Comparison of ENCODE assay signal across 8 cellular contexts in genomic region chr21:43106965-43107793, GRCh38. TPM values are rescaled to one million over a fixed set of nuclear protein-coding genes. Genes with fewer than 3 reads are reported as not detected.
DNase-seq lines count a peak whose midpoint lies in the region; ATAC-seq, FAIRE-seq and TF ChIP-seq lines count a peak whose summit lies in the region.
"Not testable (repeated sequence)": the region's sequence is repeated elsewhere in the genome, so short reads cannot be mapped to it uniquely, and the experiment has no call there.

U2AF1 (minus strand) TSS chr21:43107570; CDS start chr21:43107494, 76 bp downstream.

- H4K5ac ChIP-seq in H9 (ENCODE audit: insufficient read length, low read depth, low read length): not testable (repeated sequence)

- H3K79me1 ChIP-seq in H9 (ENCODE audit: insufficient read depth, low read depth, low read length, poor library complexity, severe bottlenecking): not testable (repeated sequence)

- POLR2A ChIA-PET in activated CD4-positive, alpha-beta T cell treated with anti-CD3 and anti-CD28 coated beads for 36 hours (lab: Charles Lee): not testable (repeated sequence)

- H2BK20ac ChIP-seq in H9 (ENCODE audit: low read depth, low read length, poor library complexity, severe bottlenecking): not testable (repeated sequence)

- H3K4me3 Mint-ChIP-seq in H9: peak within 1 kb of the TSS in 1 of 2 experiments; percentile 52; a peak in 3 of 5 replicates
- not testable (repeated sequence) for H3K4me3 Mint-ChIP-seq in activated CD4-positive, alpha-beta T cell treated with anti-CD3 and anti-CD28 coated beads for 36 hours
- H3K4me3 Mint-ChIP-seq in central memory CD8-positive, alpha-beta T cell: peak within 1 kb of the TSS; percentile 32

- H3K27ac ChIP-seq in H9 (ENCODE audit: insufficient read length, low read depth, low read length): not testable (repeated sequence)
- H3K27ac ChIP-seq in hepatocyte: peak within 1 kb of the TSS; percentile 81
- H3K27ac ChIP-seq in pancreas: peak within 1 kb of the TSS in 2 of 4 donors; percentile 70 to 77

- CTCF ChIA-PET in activated CD4-positive, alpha-beta T cell treated with anti-CD3 and anti-CD28 coated beads for 36 hours (lab: Charles Lee): not testable (repeated sequence)

- H3K36me3 ChIP-seq in hepatocyte (replicated peaks; ENCODE audit: insufficient read depth, low read depth); pancreas: not testable (repeated sequence)

- H3K27me3 Mint-ChIP-seq in H9 (ENCODE audit: low read depth); activated CD4-positive, alpha-beta T cell treated with anti-CD3 and anti-CD28 coated beads for 36 hours; central memory CD8-positive, alpha-beta T cell: not testable (repeated sequence)

- H3K9me2 ChIP-seq in hepatocyte (replicated peaks; ENCODE audit: insufficient read depth): not testable (repeated sequence)

- H3K9me3 Mint-ChIP-seq in H9; activated CD4-positive, alpha-beta T cell treated with anti-CD3 and anti-CD28 coated beads for 36 hours (ENCODE audit: low read depth); central memory CD8-positive, alpha-beta T cell: not testable (repeated sequence)

- not testable (repeated sequence) for H3K4me1 ChIP-seq in H9 (ENCODE audit: insufficient read depth, low read length); hepatocyte (ENCODE audit: insufficient read depth); pancreas

- not testable (repeated sequence) for H3K4me1 Mint-ChIP-seq in H9; activated CD4-positive, alpha-beta T cell treated with anti-CD3 and anti-CD28 coated beads for 36 hours; central memory CD8-positive, alpha-beta T cell

- ATAC-seq in activated CD4-positive, alpha-beta T cell treated with anti-CD3 and anti-CD28 coated beads for 36 hours: peak; percentile 71
- ATAC-seq in central memory CD8-positive, alpha-beta T cell (replicated peaks; ENCODE audit: extremely low read depth, poor library complexity, severe bottlenecking): peak; percentile 90
- peak; percentile 92 to 97 (median 94) for ATAC-seq in pancreas

- not testable (repeated sequence) for H3K36me3 Mint-ChIP-seq in H9 (ENCODE audit: insufficient read depth in 1 of 3, low read depth in 3 of 3); activated CD4-positive, alpha-beta T cell treated with anti-CD3 and anti-CD28 coated beads for 36 hours (ENCODE audit: low read depth); central memory CD8-positive, alpha-beta T cell (ENCODE audit: insufficient read depth)

- H2BK120ac ChIP-seq in H9 (ENCODE audit: low read depth, low read length, poor library complexity, severe bottlenecking): not testable (repeated sequence)

- not testable (repeated sequence) for H2BK15ac ChIP-seq in H9 (ENCODE audit: low read depth, low read length)

- H4K20me1 ChIP-seq in H9 (ENCODE audit: control insufficient read depth, insufficient read depth, insufficient read length); hepatocyte (ENCODE audit: insufficient read depth, poor library complexity, severe bottlenecking): not testable (repeated sequence)

- H3K18ac ChIP-seq in H9 (ENCODE audit: insufficient read length, low read depth, low read length): not testable (repeated sequence)

- not testable (repeated sequence) for H3K27me3 ChIP-seq in H9 (ENCODE audit: insufficient read depth, low read length); hepatocyte; pancreas

- H3K79me2 ChIP-seq in H9 (ENCODE audit: insufficient read depth, low read length); hepatocyte: not testable (repeated sequence)

- not testable (repeated sequence) for H3K56ac ChIP-seq in H9 (ENCODE audit: insufficient read length, low read depth, low read length)

- H4K91ac ChIP-seq in H9 (ENCODE audit: insufficient read length, low read depth, low read length): not testable (repeated sequence)

- not testable (repeated sequence) for H3K4ac ChIP-seq in H9 (ENCODE audit: low read depth, low read length)

- not testable (repeated sequence) for H3K23ac ChIP-seq in H9 (ENCODE audit: insufficient read length, low read depth, low read length)

- intact Hi-C loops in activated CD4-positive, alpha-beta T cell treated with anti-CD3 and anti-CD28 coated beads for 36 hours (cut with DNase I, micrococcal nuclease); pancreas (cut with DNase I): not testable (repeated sequence)

- H3K23me2 ChIP-seq in H9 (ENCODE audit: insufficient read length, low read depth, low read length, poor library complexity, severe bottlenecking): not testable (repeated sequence)

- TF ChIP-seq CTCF in H9 (conservative IDR thresholded peaks at IDR 0.05); hepatocyte (IDR thresholded peaks at IDR 0.05; ENCODE audit: poor library complexity); pancreas (IDR thresholded peaks at IDR 0.05): not testable (repeated sequence)

- H2AFZ ChIP-seq in H9 (ENCODE audit: low read length); hepatocyte: not testable (repeated sequence)

- not testable (repeated sequence) for H2AK5ac ChIP-seq in H9 (ENCODE audit: insufficient read length, low read length)

- not testable (repeated sequence) for H3K4me2 ChIP-seq in H9 (ENCODE audit: insufficient read depth, insufficient read length, low read length); hepatocyte

- H3T11ph ChIP-seq in H9 (ENCODE audit: low read length): not testable (repeated sequence)

- no CpG with 5 or more reads among the region's 107 CpGs for WGBS in H9 (ENCODE audit: extremely low coverage, insufficient read length, low lambda C conversion rate)
- whole genome bisulfite sequencing in hepatocyte (ENCODE audit: low lambda C conversion rate, missing lambda C conversion rate): under 1% methylated on average over 19 of the region's 107 CpGs
- 0% methylated on average over 56 of the region's 107 CpGs; no CpG with 5 or more reads in 1 of the 2 donors for WGBS in pancreas, 2 donors

- H2BK5ac ChIP-seq in H9 (ENCODE audit: insufficient read length, low read length): not testable (repeated sequence)

- not testable (repeated sequence) for H3K9ac ChIP-seq in H9 (ENCODE audit: extremely low read depth, insufficient read length, low read length)

- H3K14ac ChIP-seq in H9 (ENCODE audit: insufficient read depth, low read length): not testable (repeated sequence)

- DNase-seq in GM04503 (ENCODE audit: low read depth): peak; percentile 0
- DNase-seq in H9; activated CD4-positive, alpha-beta T cell treated with anti-CD3 and anti-CD28 coated beads for 36 hours: not testable (repeated sequence)
- peak; percentile 1 for DNase-seq in HT1080 (ENCODE audit: low read depth)
- DNase-seq in central memory CD8-positive, alpha-beta T cell (ENCODE audit: low spot score in 2 of 2): peak; percentile 16 to 65
- peak; percentile 2 for DNase-seq in hepatocyte (ENCODE audit: low spot score)
- DNase-seq in pancreas: peak in 4 of 6 donors; percentile 69 to 85 (median 74)
- peak; percentile 2 for DNase-seq in superior temporal gyrus (ENCODE audit: extremely low spot score)

- not testable (repeated sequence) for H2BK12ac ChIP-seq in H9 (ENCODE audit: insufficient read length, low read depth, low read length)

- not testable (repeated sequence) for H3K9me3 ChIP-seq in H9 (ENCODE audit: control insufficient read depth, low read depth, low read length); hepatocyte (ENCODE audit: low read depth); pancreas

- H3K27ac Mint-ChIP-seq in H9; activated CD4-positive, alpha-beta T cell treated with anti-CD3 and anti-CD28 coated beads for 36 hours; central memory CD8-positive, alpha-beta T cell (ENCODE audit: low read depth): not testable (repeated sequence)

- H4K8ac ChIP-seq in H9 (replicated peaks; ENCODE audit: insufficient read length, low read depth, low read length): not testable (repeated sequence)

- FAIRE-seq in pancreas (lab: Jason Lieb, UNC): not testable (repeated sequence)

- not testable (repeated sequence) for H3K4me3 ChIP-seq in hepatocyte
- H3K4me3 ChIP-seq in pancreas: peak within 1 kb of the TSS in 2 of 4 donors; percentile 31 to 56

RNA-seq across cellular contexts. Expression of gene U2AF1, which starts in this region (rescaled TPM):
- total RNA-seq in H9 (2021) (29.7 and 51.9 TPM in 2 replicates), hepatocyte (22.8 and 47.3 TPM in 2 replicates), pancreas (10 to 100 TPM in 5 of 6 donors, 1 to 10 TPM in 1; 3.9 to 30.5 (median 15.0) TPM)
- total RNA-seq in HT1080 (2014; rRNA removed; shearing (Covaris generic)): 48.5 and 139 TPM in 2 replicates
- 170 and 179 TPM in 2 replicates for polyA plus RNA-seq in HT1080 (2015; cell fraction: cytosol; rRNA removed)
- polyA plus RNA-seq in HT1080 (2015; cell fraction: nucleus; rRNA removed): 203 and 207 TPM in 2 replicates
- 100 to 1,000 TPM in 1 of 2 experiments, 1 to 10 TPM in 1; 5.3 to 199 TPM for total RNA-seq in activated CD4-positive, alpha-beta T cell treated with anti-CD3 and anti-CD28 coated beads for 36 hours
- polyA plus RNA-seq in hepatocyte (48.2 and 89.0 TPM in 2 replicates), pancreas (10 to 100 TPM; 27.0 to 27.6 TPM)
